Comparison of ENCODE assay signal across 8 cellular contexts in genomic region chr12:121798807-121799174, GRCh38. TPM values are rescaled to one million over a fixed set of nuclear protein-coding genes. Genes with fewer than 3 reads are reported as not detected.
DNase-seq lines count a peak whose midpoint lies in the region; ATAC-seq, FAIRE-seq and TF ChIP-seq lines count a peak whose summit lies in the region.

No MANE protein-coding gene starts in this region.

- H4K20me1 ChIP-seq in PC-3 (ENCODE audit: low read length) (no peaks in the 10 kb centered on the region), endothelial cell of umbilical vein (replicated peaks; ENCODE audit: control insufficient read depth, extremely low read depth, insufficient read depth, low read length) (no peaks in the 10 kb centered on the region)

- H3K27ac Mint-ChIP-seq in CD4-positive, CD25-positive, alpha-beta regulatory T cell = peak overlapping the region; percentile 91 to 97 (median 93)
- H3K27ac Mint-ChIP-seq in osteocyte (ENCODE audit: unreplicated experiment) = peak overlapping the region; percentile 92

- H3K27ac ChIP-seq in CD4-positive, CD25-positive, alpha-beta regulatory T cell (ENCODE audit: insufficient read depth, low read length, poor library complexity, severe bottlenecking) = peak overlapping the region; percentile 94
- H3K27ac ChIP-seq in PC-3 (ENCODE audit: low read length) (peak overlapping the region; percentile 99), endothelial cell of umbilical vein (ENCODE audit: insufficient read depth, low read depth, low read length) (peak overlapping the region; percentile 27)

- TF ChIP-seq CTCF in PC-3 (conservative IDR thresholded peaks at IDR 0.05; ENCODE audit: low read depth, low read length) = no peak
- no peak for TF ChIP-seq CTCF in endothelial cell of umbilical vein (IDR thresholded peaks at IDR 0.05; ENCODE audit: extremely low read depth in 1 of 2, insufficient read depth in 1 of 2, low read depth in 1 of 2, low read length in 2 of 2)
- no peak for TF ChIP-seq CTCF in osteocyte (IDR thresholded peaks at IDR 0.05)

- H3K4me3 Mint-ChIP-seq in CD4-positive, CD25-positive, alpha-beta regulatory T cell = peak overlapping the region; percentile 90 to 98 (median 93)
- H3K4me3 Mint-ChIP-seq in osteocyte (ENCODE audit: unreplicated experiment) = peak overlapping the region; percentile 77

- no TSS peak for BruUV-seq in PC-3 (replicated peaks; lab: Mats Ljungman, UMichigan)
- BruUV-seq in endothelial cell of umbilical vein (replicated peaks; lab: Mats Ljungman, UMichigan) = no TSS peak

- CTCF ChIA-PET in PC-3 (lab: Charles Lee) = no interaction called here
- CTCF ChIA-PET in endothelial cell of umbilical vein (lab: Charles Lee) = interaction anchor here (1.2 to 12.7 kb wide), 2 partner anchors 9 to 89 kb away, joined by 6 to 774 read pairs; partner anchors contain the start of genes PSMD9 and SETD1B

- peaks cover 30% of the 10 kb centered on the region for H3K27me3 Mint-ChIP-seq in CD4-positive, CD25-positive, alpha-beta regulatory T cell
- no peaks in the 10 kb centered on the region for H3K27me3 Mint-ChIP-seq in osteocyte (ENCODE audit: unreplicated experiment)

- H3K27me3 ChIP-seq in CD4-positive, CD25-positive, alpha-beta regulatory T cell (ENCODE audit: control insufficient read depth, insufficient read depth, low read length) = no peaks in the 10 kb centered on the region
- H3K27me3 ChIP-seq in PC-3 (ENCODE audit: low read length) = no peaks in the 10 kb centered on the region
- H3K27me3 ChIP-seq in endothelial cell of umbilical vein (ENCODE audit: control insufficient read depth in 2 of 2, insufficient read depth in 2 of 2, low read length in 2 of 2) = no peaks in the 10 kb centered on the region

- no peaks in the 10 kb centered on the region for H3F3A ChIP-seq in PC-3 (ENCODE audit: low read length, unreplicated experiment)

- no peaks in the 10 kb centered on the region for H3K9me3 Mint-ChIP-seq in CD4-positive, CD25-positive, alpha-beta regulatory T cell
- H3K9me3 Mint-ChIP-seq in osteocyte (ENCODE audit: unreplicated experiment) = no peaks in the 10 kb centered on the region

- peak overlapping the region; percentile 65 for H3K4me3 ChIP-seq in CD4-positive, CD25-positive, alpha-beta regulatory T cell (ENCODE audit: low read depth, low read length)
- H3K4me3 ChIP-seq in PC-3 (ENCODE audit: low read length) (peak overlapping the region; percentile 67), endothelial cell of umbilical vein (replicated peaks in 1 of 3; ENCODE audit: insufficient read depth in 1 of 3, low read depth in 1 of 3, low read length in 3 of 3) (peak overlapping the region in 2 of 3 experiments; percentile 15 to 79)

- no peak for DNase-seq in CD4-positive, CD25-positive, alpha-beta regulatory T cell
- DNase-seq in PC-3 (no peak), endothelial cell of umbilical vein (ENCODE audit: low read depth, low spot score) (no peak), osteocyte (ENCODE audit: extremely low spot score, unreplicated experiment) (no peak), activated gamma-delta T cell (lab: John Stamatoyannopoulos, UW) (no peak), DMS 273 (lab: John Stamatoyannopoulos, UW; ENCODE audit: unreplicated experiment) (no peak)

- H3K36me3 ChIP-seq in CD4-positive, CD25-positive, alpha-beta regulatory T cell (ENCODE audit: control insufficient read depth, insufficient read depth, low read length) = peaks cover 25% of the 10 kb centered on the region
- H3K36me3 ChIP-seq in PC-3 (ENCODE audit: low read depth, low read length) (no peaks in the 10 kb centered on the region), endothelial cell of umbilical vein (ENCODE audit: control insufficient read depth in 2 of 2, extremely low read depth in 1 of 2, insufficient read depth in 2 of 2, low read length in 2 of 2) (peaks cover 2 to 16% of the 10 kb centered on the region in 2 experiments)

- no peaks in the 10 kb centered on the region for H3K9me1 ChIP-seq in endothelial cell of umbilical vein (replicated peaks; ENCODE audit: control insufficient read depth, extremely low read depth, insufficient read depth, low read length)

- FAIRE-seq in endothelial cell of umbilical vein (lab: Jason Lieb, UNC) = no peak

- peaks cover 61% of the 10 kb centered on the region for H3K4me1 ChIP-seq in CD4-positive, CD25-positive, alpha-beta regulatory T cell (ENCODE audit: control insufficient read depth, insufficient read depth, low read length, poor library complexity, severe bottlenecking)
- H3K4me1 ChIP-seq in PC-3 (ENCODE audit: insufficient read depth, low read length) = peaks cover 68% of the 10 kb centered on the region
- H3K4me1 ChIP-seq in endothelial cell of umbilical vein (ENCODE audit: control insufficient read depth, extremely low read depth, insufficient read depth, low read length) = peaks cover 41% of the 10 kb centered on the region

- POLR2A ChIA-PET in PC-3 (lab: Charles Lee; ENCODE audit: unreplicated experiment) = no interaction called here
- POLR2A ChIA-PET in endothelial cell of umbilical vein (lab: Charles Lee) = interaction anchor here (5.7 kb wide), 1 partner anchor 13 kb away, joined by 37 read pairs; no protein-coding TSS in a partner anchor

- H2AFZ ChIP-seq in PC-3 (ENCODE audit: low read length) (no peak overlapping the region), endothelial cell of umbilical vein (ENCODE audit: low read depth, low read length) (no peak overlapping the region)

- intact Hi-C loops in PC-3 (cut with micrococcal nuclease) = loop anchor here (10.0 kb wide), 1 partner anchor 226 kb away; the partner anchor contains the start of gene BCL7A
- intact Hi-C loops in endothelial cell of umbilical vein (cut with micrococcal nuclease) = loop anchor here (5.0 kb wide), 1 partner anchor 171 kb away; the partner anchor contains the start of gene ORAI1

- H3K9me2 ChIP-seq in PC-3 (replicated peaks; ENCODE audit: low read length) = no peaks in the 10 kb centered on the region

- TF ChIP-seq POLR2A in endothelial cell of umbilical vein (IDR thresholded peaks at IDR 0.05; ENCODE audit: low read depth, low read length) = no peak

- no peak for ATAC-seq in CD4-positive, CD25-positive, alpha-beta regulatory T cell (ENCODE audit: low read depth in 2 of 2)
- no peak for ATAC-seq in PC-3
- no peak for ATAC-seq in HG03439 (IDR thresholded peaks at IDR 0.05; ENCODE audit: unreplicated experiment)
- ATAC-seq in GM18520 (IDR thresholded peaks at IDR 0.05; ENCODE audit: unreplicated experiment) = no peak

- H3K36me3 Mint-ChIP-seq in CD4-positive, CD25-positive, alpha-beta regulatory T cell = peaks cover 23% of the 10 kb centered on the region
- H3K36me3 Mint-ChIP-seq in osteocyte (ENCODE audit: unreplicated experiment) = peaks cover 17% of the 10 kb centered on the region

- no peaks in the 10 kb centered on the region for H3K9me3 ChIP-seq in CD4-positive, CD25-positive, alpha-beta regulatory T cell (ENCODE audit: control insufficient read depth in 2 of 2, low read length in 2 of 2)
- H3K9me3 ChIP-seq in PC-3 (ENCODE audit: low read length) (no peaks in the 10 kb centered on the region), endothelial cell of umbilical vein (replicated peaks; ENCODE audit: control insufficient read depth, insufficient read depth, low read length) (no peaks in the 10 kb centered on the region)

- peaks cover 0 to 60% (median 40%) of the 10 kb centered on the region in 4 donors for H3K4me1 Mint-ChIP-seq in CD4-positive, CD25-positive, alpha-beta regulatory T cell
- peaks cover 51% of the 10 kb centered on the region for H3K4me1 Mint-ChIP-seq in osteocyte (ENCODE audit: unreplicated experiment)

- H3K4me2 ChIP-seq in PC-3 (ENCODE audit: low read length) (peak overlapping the region; percentile 93), endothelial cell of umbilical vein (ENCODE audit: insufficient read depth, low read length) (peak overlapping the region; percentile 27)

- H3K9ac ChIP-seq in PC-3 (ENCODE audit: low read length) (peak overlapping the region; percentile 58), endothelial cell of umbilical vein (replicated peaks; ENCODE audit: extremely low read depth, insufficient read depth, low read length) (no peak overlapping the region)

- dilution Hi-C loops in endothelial cell of umbilical vein (cut with MboI; ENCODE audit: extremely low pct_ligation_motif_present, low sequenced_read_pairs) = no loop called here

- H3K79me2 ChIP-seq in PC-3 (ENCODE audit: low read length) (peaks cover 67% of the 10 kb centered on the region), endothelial cell of umbilical vein (ENCODE audit: control insufficient read depth, insufficient read depth, low read length) (peaks cover 42% of the 10 kb centered on the region)

RNA-seq across cellular contexts. Expression of gene SETD1B, which starts 5.0 kb away (rescaled TPM):
- 118 TPM for total RNA-seq in CD4-positive, CD25-positive, alpha-beta regulatory T cell
- 1 to 10 TPM; 1.2 to 2.0 (median 1.5) TPM for polyA plus RNA-seq in CD4-positive, CD25-positive, alpha-beta regulatory T cell
- total RNA-seq in PC-3 (2014; rRNA removed) (7.5 and 13.0 TPM in 2 replicates), endothelial cell of umbilical vein (27.0 and 28.1 TPM in 2 replicates), osteocyte (21.0 and 21.8 TPM in 2 replicates)
- 2.3 and 2.6 TPM in 2 replicates for polyA plus RNA-seq in endothelial cell of umbilical vein
- polyA plus RNA-seq in endothelial cell of umbilical vein (2011; cell fraction: cytosol; rRNA removed) = 3.2 TPM in 2 replicates
- polyA plus RNA-seq in endothelial cell of umbilical vein (2011; cell fraction: nucleus; rRNA removed) = 6.7 and 7.0 TPM in 2 replicates
- polyA plus RNA-seq in endothelial cell of umbilical vein (2012) = 8.4 and 9.7 TPM in 2 replicates
- polyA minus RNA-seq in endothelial cell of umbilical vein = 3.3 and 4.1 TPM in 2 replicates
- polyA minus RNA-seq in endothelial cell of umbilical vein (2011; cell fraction: cytosol; rRNA and poly(A)+ RNA removed) = 8.3 TPM
- 3.2 and 7.0 TPM in 2 replicates for polyA minus RNA-seq in endothelial cell of umbilical vein (2011; cell fraction: nucleus; rRNA and poly(A)+ RNA removed)

RNA-seq across cellular contexts. Expression of gene RHOF, which starts 5.3 kb away (rescaled TPM):
- total RNA-seq in CD4-positive, CD25-positive, alpha-beta regulatory T cell = 149 TPM
- polyA plus RNA-seq in CD4-positive, CD25-positive, alpha-beta regulatory T cell = 100 to 1,000 TPM in 1 of 4 donors, 10 to 100 TPM in 3; 80.4 to 100 (median 92.0) TPM
- total RNA-seq in PC-3 (2014; rRNA removed) (232 TPM in 2 replicates), endothelial cell of umbilical vein (22.2 and 22.3 TPM in 2 replicates), osteocyte (11.3 and 11.9 TPM in 2 replicates)
- 9.3 and 12.0 TPM in 2 replicates for polyA plus RNA-seq in endothelial cell of umbilical vein
- 4.9 and 5.7 TPM in 2 replicates for polyA plus RNA-seq in endothelial cell of umbilical vein (2011; cell fraction: cytosol; rRNA removed)
- 35.7 and 45.9 TPM in 2 replicates for polyA plus RNA-seq in endothelial cell of umbilical vein (2011; cell fraction: nucleus; rRNA removed)
- 7.8 and 15.5 TPM in 2 replicates for polyA plus RNA-seq in endothelial cell of umbilical vein (2012)
- polyA minus RNA-seq in endothelial cell of umbilical vein = 9.0 and 9.7 TPM in 2 replicates
- 146 TPM for polyA minus RNA-seq in endothelial cell of umbilical vein (2011; cell fraction: cytosol; rRNA and poly(A)+ RNA removed)
- polyA minus RNA-seq in endothelial cell of umbilical vein (2011; cell fraction: nucleus; rRNA and poly(A)+ RNA removed) = 36.3 and 41.7 TPM in 2 replicates

RNA-seq across cellular contexts. Expression of gene HPD, which starts 59.9 kb away (rescaled TPM):
- not detected for total RNA-seq in CD4-positive, CD25-positive, alpha-beta regulatory T cell
- polyA plus RNA-seq in CD4-positive, CD25-positive, alpha-beta regulatory T cell = not detected
- not detected in 2 replicates for total RNA-seq in PC-3 (2014; rRNA removed)
- total RNA-seq in endothelial cell of umbilical vein = not detected in 2 replicates
- polyA plus RNA-seq in endothelial cell of umbilical vein = not detected in 2 replicates
- polyA plus RNA-seq in endothelial cell of umbilical vein (2011; cell fraction: cytosol; rRNA removed) = not detected in 2 replicates
- polyA plus RNA-seq in endothelial cell of umbilical vein (2011; cell fraction: nucleus; rRNA removed) = not detected in 2 replicates
- polyA plus RNA-seq in endothelial cell of umbilical vein (2012) = not detected in 2 replicates
- polyA minus RNA-seq in endothelial cell of umbilical vein = not detected in 2 replicates
- polyA minus RNA-seq in endothelial cell of umbilical vein (2011; cell fraction: cytosol; rRNA and poly(A)+ RNA removed) = 3.2 TPM
- polyA minus RNA-seq in endothelial cell of umbilical vein (2011; cell fraction: nucleus; rRNA and poly(A)+ RNA removed) = not detected in 2 replicates
- not detected in 2 replicates for total RNA-seq in osteocyte

Comparison
In these comparisons a context has a peak if more than half of its experiments do, and no peak if none do; other contexts are left out.
1. H3K27ac ChIP-seq: peak in every context shown above with its lines; median percentile 99 in PC-3; 94 in CD4-positive, CD25-positive, alpha-beta regulatory T cell; 27 in endothelial cell of umbilical vein.